3 cellular contexts compared by ENCODE assay signal in the genomic region with DNA sequence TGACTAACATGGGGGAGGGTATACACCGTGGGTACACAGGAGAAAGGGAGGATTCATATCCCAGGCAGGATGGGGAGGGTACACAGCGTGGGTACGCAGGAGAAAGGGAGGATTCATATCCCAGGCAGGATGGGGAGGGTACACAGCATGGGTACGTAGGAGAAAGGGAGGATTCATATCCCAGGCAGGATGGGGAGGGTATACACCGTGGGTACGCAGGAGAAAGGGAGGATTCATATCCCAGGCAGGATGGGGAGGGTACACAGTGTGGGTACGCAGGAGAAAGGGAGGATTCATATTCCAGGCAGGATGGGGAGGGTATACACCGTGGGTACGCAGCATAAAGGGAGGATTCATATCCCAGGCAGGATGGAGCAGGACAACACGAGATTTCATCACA.
TF ChIP-seq lines count a peak whose summit lies in the region.

No MANE protein-coding gene starts in this region.

TF ChIP-seq in HCT116, 20 proteins besides CTCF, POLR2A, EP300 and RAD21:
- TF ChIP-seq, protein P1, sequence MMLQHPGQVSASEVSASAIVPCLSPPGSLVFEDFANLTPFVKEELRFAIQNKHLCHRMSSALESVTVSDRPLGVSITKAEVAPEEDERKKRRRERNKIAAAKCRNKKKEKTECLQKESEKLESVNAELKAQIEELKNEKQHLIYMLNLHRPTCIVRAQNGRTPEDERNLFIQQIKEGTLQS (IDR thresholded peaks at IDR 0.05), result no peak
- TF ChIP-seq ZNF274 (IDR thresholded peaks at IDR 0.05; ENCODE audit: low read depth, low read length) (peak; percentile 23; the same call in 1 of the 2 replicates), EGR1 (IDR thresholded peaks at IDR 0.05; ENCODE audit: low read depth) (no peak)

TF ChIP-seq in H1, 55 proteins besides CTCF, POLR2A, EP300 and RAD21:
- TF ChIP-seq BACH1 (IDR thresholded peaks at IDR 0.05; ENCODE audit: low read length) (no peak), EZH2 (IDR thresholded peaks at IDR 0.05; ENCODE audit: low read depth, low read length, severe bottlenecking) (no peak), POLR2AphosphoS5 (IDR thresholded peaks at IDR 0.05; ENCODE audit: low read depth, low read length) (no peak), POU5F1 (IDR thresholded peaks at IDR 0.05; ENCODE audit: low read depth, low read length) (no peak), TBP (IDR thresholded peaks at IDR 0.05; ENCODE audit: low read depth, low read length) (no peak), CREB1 (IDR thresholded peaks at IDR 0.05) (no peak), SIN3A (conservative IDR thresholded peaks at IDR 0.05 in 1 of 2, IDR thresholded peaks at IDR 0.05 in 1 of 2; ENCODE audit: low read depth in 1 of 2, low read length in 2 of 2) (no peak), SP1 (IDR thresholded peaks at IDR 0.05; ENCODE audit: low read depth, low read length) (no peak), MAFK (IDR thresholded peaks at IDR 0.05; ENCODE audit: low read depth, low read length) (no peak), ATF2 (IDR thresholded peaks at IDR 0.05; ENCODE audit: low read length) (no peak), BRCA1 (IDR thresholded peaks at IDR 0.05; ENCODE audit: low read depth, low read length) (no peak), USF2 (IDR thresholded peaks at IDR 0.05; ENCODE audit: low read length) (no peak), SIX5 (IDR thresholded peaks at IDR 0.05; ENCODE audit: low read depth, low read length) (no peak), TAF1 (IDR thresholded peaks at IDR 0.05; ENCODE audit: low read depth, low read length) (no peak), SUZ12 (IDR thresholded peaks at IDR 0.05; ENCODE audit: low read length) (no peak), GTF2F1 (IDR thresholded peaks at IDR 0.05; ENCODE audit: borderline replicate concordance, low read depth, low read length) (no peak)

TF ChIP-seq in GM23338, 12 proteins besides CTCF, POLR2A, EP300 and RAD21:
- no peak for TF ChIP-seq JUNB (IDR thresholded peaks at IDR 0.05; ENCODE audit: unreplicated experiment)
- TF ChIP-seq EZH2phosphoT487 (IDR thresholded peaks at IDR 0.05; ENCODE audit: unreplicated experiment), result no peak
- no peak for TF ChIP-seq STAT1 (IDR thresholded peaks at IDR 0.05; ENCODE audit: unreplicated experiment)
- TF ChIP-seq, protein P2, sequence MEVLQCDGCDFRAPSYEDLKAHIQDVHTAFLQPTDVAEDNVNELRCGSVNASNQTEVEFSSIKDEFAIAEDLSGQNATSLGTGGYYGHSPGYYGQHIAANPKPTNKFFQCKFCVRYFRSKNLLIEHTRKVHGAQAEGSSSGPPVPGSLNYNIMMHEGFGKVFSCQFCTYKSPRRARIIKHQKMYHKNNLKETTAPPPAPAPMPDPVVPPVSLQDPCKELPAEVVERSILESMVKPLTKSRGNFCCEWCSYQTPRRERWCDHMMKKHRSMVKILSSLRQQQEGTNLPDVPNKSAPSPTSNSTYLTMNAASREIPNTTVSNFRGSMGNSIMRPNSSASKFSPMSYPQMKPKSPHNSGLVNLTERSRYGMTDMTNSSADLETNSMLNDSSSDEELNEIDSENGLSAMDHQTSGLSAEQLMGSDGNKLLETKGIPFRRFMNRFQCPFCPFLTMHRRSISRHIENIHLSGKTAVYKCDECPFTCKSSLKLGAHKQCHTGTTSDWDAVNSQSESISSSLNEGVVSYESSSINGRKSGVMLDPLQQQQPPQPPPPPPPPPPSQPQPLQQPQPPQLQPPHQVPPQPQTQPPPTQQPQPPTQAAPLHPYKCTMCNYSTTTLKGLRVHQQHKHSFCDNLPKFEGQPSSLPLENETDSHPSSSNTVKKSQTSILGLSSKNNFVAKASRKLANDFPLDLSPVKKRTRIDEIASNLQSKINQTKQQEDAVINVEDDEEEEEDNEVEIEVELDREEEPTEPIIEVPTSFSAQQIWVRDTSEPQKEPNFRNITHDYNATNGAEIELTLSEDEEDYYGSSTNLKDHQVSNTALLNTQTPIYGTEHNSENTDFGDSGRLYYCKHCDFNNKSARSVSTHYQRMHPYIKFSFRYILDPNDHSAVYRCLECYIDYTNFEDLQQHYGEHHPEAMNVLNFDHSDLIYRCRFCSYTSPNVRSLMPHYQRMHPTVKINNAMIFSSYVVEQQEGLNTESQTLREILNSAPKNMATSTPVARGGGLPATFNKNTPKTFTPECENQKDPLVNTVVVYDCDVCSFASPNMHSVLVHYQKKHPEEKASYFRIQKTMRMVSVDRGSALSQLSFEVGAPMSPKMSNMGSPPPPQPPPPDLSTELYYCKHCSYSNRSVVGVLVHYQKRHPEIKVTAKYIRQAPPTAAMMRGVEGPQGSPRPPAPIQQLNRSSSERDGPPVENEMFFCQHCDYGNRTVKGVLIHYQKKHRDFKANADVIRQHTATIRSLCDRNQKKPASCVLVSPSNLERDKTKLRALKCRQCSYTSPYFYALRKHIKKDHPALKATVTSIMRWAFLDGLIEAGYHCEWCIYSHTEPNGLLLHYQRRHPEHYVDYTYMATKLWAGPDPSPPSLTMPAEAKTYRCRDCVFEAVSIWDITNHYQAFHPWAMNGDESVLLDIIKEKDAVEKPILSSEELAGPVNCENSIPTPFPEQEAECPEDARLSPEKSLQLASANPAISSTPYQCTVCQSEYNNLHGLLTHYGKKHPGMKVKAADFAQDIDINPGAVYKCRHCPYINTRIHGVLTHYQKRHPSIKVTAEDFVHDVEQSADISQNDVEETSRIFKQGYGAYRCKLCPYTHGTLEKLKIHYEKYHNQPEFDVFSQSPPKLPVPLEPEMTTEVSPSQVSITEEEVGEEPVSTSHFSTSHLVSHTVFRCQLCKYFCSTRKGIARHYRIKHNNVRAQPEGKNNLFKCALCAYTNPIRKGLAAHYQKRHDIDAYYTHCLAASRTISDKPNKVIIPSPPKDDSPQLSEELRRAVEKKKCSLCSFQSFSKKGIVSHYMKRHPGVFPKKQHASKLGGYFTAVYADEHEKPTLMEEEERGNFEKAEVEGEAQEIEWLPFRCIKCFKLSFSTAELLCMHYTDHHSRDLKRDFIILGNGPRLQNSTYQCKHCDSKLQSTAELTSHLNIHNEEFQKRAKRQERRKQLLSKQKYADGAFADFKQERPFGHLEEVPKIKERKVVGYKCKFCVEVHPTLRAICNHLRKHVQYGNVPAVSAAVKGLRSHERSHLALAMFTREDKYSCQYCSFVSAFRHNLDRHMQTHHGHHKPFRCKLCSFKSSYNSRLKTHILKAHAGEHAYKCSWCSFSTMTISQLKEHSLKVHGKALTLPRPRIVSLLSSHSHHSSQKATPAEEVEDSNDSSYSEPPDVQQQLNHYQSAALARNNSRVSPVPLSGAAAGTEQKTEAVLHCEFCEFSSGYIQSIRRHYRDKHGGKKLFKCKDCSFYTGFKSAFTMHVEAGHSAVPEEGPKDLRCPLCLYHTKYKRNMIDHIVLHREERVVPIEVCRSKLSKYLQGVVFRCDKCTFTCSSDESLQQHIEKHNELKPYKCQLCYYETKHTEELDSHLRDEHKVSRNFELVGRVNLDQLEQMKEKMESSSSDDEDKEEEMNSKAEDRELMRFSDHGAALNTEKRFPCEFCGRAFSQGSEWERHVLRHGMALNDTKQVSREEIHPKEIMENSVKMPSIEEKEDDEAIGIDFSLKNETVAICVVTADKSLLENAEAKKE (CRISPR knock-in tag; IDR thresholded peaks at IDR 0.05), result no peak
- no peak for TF ChIP-seq EZH2 (IDR thresholded peaks at IDR 0.05; ENCODE audit: low read depth, unreplicated experiment)
- no peak for TF ChIP-seq POLR2AphosphoS5 (IDR thresholded peaks at IDR 0.05; ENCODE audit: low read depth)
- TF ChIP-seq CREB1 (CRISPR knock-in tag; IDR thresholded peaks at IDR 0.05; ENCODE audit: low read depth), result no peak
- TF ChIP-seq NANOG (IDR thresholded peaks at IDR 0.05; ENCODE audit: borderline replicate concordance), result no peak
- TF ChIP-seq ZNF331 (CRISPR knock-in tag; IDR thresholded peaks at IDR 0.05; ENCODE audit: low read depth), result no peak
- TF ChIP-seq, protein P3, sequence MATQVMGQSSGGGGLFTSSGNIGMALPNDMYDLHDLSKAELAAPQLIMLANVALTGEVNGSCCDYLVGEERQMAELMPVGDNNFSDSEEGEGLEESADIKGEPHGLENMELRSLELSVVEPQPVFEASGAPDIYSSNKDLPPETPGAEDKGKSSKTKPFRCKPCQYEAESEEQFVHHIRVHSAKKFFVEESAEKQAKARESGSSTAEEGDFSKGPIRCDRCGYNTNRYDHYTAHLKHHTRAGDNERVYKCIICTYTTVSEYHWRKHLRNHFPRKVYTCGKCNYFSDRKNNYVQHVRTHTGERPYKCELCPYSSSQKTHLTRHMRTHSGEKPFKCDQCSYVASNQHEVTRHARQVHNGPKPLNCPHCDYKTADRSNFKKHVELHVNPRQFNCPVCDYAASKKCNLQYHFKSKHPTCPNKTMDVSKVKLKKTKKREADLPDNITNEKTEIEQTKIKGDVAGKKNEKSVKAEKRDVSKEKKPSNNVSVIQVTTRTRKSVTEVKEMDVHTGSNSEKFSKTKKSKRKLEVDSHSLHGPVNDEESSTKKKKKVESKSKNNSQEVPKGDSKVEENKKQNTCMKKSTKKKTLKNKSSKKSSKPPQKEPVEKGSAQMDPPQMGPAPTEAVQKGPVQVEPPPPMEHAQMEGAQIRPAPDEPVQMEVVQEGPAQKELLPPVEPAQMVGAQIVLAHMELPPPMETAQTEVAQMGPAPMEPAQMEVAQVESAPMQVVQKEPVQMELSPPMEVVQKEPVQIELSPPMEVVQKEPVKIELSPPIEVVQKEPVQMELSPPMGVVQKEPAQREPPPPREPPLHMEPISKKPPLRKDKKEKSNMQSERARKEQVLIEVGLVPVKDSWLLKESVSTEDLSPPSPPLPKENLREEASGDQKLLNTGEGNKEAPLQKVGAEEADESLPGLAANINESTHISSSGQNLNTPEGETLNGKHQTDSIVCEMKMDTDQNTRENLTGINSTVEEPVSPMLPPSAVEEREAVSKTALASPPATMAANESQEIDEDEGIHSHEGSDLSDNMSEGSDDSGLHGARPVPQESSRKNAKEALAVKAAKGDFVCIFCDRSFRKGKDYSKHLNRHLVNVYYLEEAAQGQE (IDR thresholded peaks at IDR 0.05; ENCODE audit: unreplicated experiment), result no peak
- no peak for TF ChIP-seq ZNF114 (CRISPR knock-in tag; IDR thresholded peaks at IDR 0.05)
- TF ChIP-seq ETS1 (IDR thresholded peaks at IDR 0.05), result no peak
